In the genomic region with DNA sequence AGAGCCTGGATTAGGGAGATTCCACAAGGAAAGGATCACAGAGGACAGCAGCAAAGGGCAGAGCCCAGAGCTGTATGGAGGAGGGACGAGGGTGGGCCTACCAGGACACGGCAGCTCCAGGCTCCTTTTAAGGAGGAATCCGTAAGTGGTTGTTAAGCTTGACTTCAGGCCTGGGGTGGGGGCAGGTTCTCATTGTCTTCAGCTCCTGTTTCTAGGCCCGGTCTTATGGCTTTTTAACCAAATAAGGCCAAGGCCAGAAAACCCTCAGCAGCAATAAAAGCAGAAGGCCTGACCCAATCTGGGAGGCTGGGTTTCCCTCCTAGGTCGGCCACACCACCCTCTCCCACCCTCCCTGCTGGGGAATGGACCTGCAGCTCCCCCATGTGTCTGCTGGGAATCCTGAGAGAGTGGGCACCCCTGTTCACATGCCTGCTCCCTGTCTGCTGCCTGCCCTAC, we compare ENCODE assay signal across 11 cellular contexts.
DNase-seq lines count a peak whose midpoint lies in the region; ATAC-seq and TF ChIP-seq lines count a peak whose summit lies in the region.
"Had no signal": no experiment of that assay in that cellular context is flagged by ENCODE, and none has a peak within 500 bp of the region (broad histone marks: within the 10 kb centered on the region; RNA-seq: fewer than 3 reads in every experiment).

No MANE protein-coding gene starts in this region.

- no peaks in the 10 kb centered on the region for H3K36me3 ChIP-seq in Loucy (ENCODE audit: insufficient read depth, low read length)
- H3K36me3 ChIP-seq in mesodermal cell (ENCODE audit: control insufficient read depth, insufficient read depth, low read length) = no peaks in the 10 kb centered on the region
- no peaks in the 10 kb centered on the region for H3K36me3 ChIP-seq in tibial nerve

- H3K4me3 ChIP-seq in AG09309 (ENCODE audit: control insufficient read depth, low read depth, low read length) (no peak overlapping the region), Loucy (ENCODE audit: low read length, poor library complexity, severe bottlenecking) (no peak overlapping the region), mesodermal cell (ENCODE audit: extremely low read depth, insufficient read depth, low read length, poor library complexity, severe bottlenecking) (no peak overlapping the region), tibial nerve (no peak overlapping the region)

- no peaks in the 10 kb centered on the region for H3K79me2 ChIP-seq in Loucy (ENCODE audit: insufficient read depth, low read length)

- H4K20me1 ChIP-seq in Loucy (ENCODE audit: insufficient read depth, low read length, poor library complexity, severe bottlenecking) = no peaks in the 10 kb centered on the region

- no peaks in the 10 kb centered on the region for H3K9me2 ChIP-seq in Loucy (replicated peaks; ENCODE audit: low read depth, low read length)

- TF ChIP-seq CTCF in AG09309 (IDR thresholded peaks at IDR 0.05; ENCODE audit: control insufficient read depth, insufficient read depth, low read depth, low read length, missing control alignments) (peak; percentile 20), Loucy (conservative IDR thresholded peaks at IDR 0.05; ENCODE audit: low read length) (peak; percentile 35; the same call in 1 of the 2 replicates), tibial nerve (IDR thresholded peaks at IDR 0.05) (no peak)

- H3K27me3 Mint-ChIP-seq in dendritic cell treated with granulocyte-macrophage colony-stimulating factor and Interleukin-4, amounts not matched to agents 40 ng/mL and 50 ng/mL, for 4 days = no peaks in the 10 kb centered on the region

- H3K4me3 Mint-ChIP-seq in dendritic cell treated with granulocyte-macrophage colony-stimulating factor and Interleukin-4, amounts not matched to agents 40 ng/mL and 50 ng/mL, for 4 days = no peak overlapping the region
- H3K4me3 Mint-ChIP-seq: stimulated activated effector memory CD8-positive, alpha-beta T cell treated with anti-CD3 and anti-CD28 coated beads, Interleukin-12 subunit alpha, Interleukin-12 subunit beta, amount 100 ng/mL, for 72 hours had no signal

- WGBS in mesodermal cell (ENCODE audit: insufficient coverage in 2 of 2), 2 experiments = 52% methylated on average over 5 of the region's 5 CpGs
- WGBS in tibial nerve, 2 donors = 42 to 46% methylated on average over 4 to 5 of the region's 5 CpGs

- no peak overlapping the region for H3K9ac ChIP-seq in Loucy (ENCODE audit: low read depth, low read length, poor library complexity, severe bottlenecking)

- H3K9me3 Mint-ChIP-seq in dendritic cell treated with granulocyte-macrophage colony-stimulating factor and Interleukin-4, amounts not matched to agents 40 ng/mL and 50 ng/mL, for 4 days = no peaks in the 10 kb centered on the region
- H3K9me3 Mint-ChIP-seq: stimulated activated effector memory CD8-positive, alpha-beta T cell treated with anti-CD3 and anti-CD28 coated beads, Interleukin-12 subunit alpha, Interleukin-12 subunit beta, amount 100 ng/mL, for 72 hours had no signal

- H3F3A ChIP-seq in Loucy (ENCODE audit: low read depth) = no peaks in the 10 kb centered on the region

- no peak overlapping the region for H2AFZ ChIP-seq in Loucy (ENCODE audit: low read length)

- TF ChIP-seq EP300 in tibial nerve (IDR thresholded peaks at IDR 0.05) = no peak

- H3K27ac Mint-ChIP-seq in dendritic cell treated with granulocyte-macrophage colony-stimulating factor and Interleukin-4, amounts not matched to agents 40 ng/mL and 50 ng/mL, for 4 days = peak overlapping the region; percentile 15
- H3K27ac Mint-ChIP-seq: stimulated activated effector memory CD8-positive, alpha-beta T cell treated with anti-CD3 and anti-CD28 coated beads, Interleukin-12 subunit alpha, Interleukin-12 subunit beta, amount 100 ng/mL, for 72 hours had no signal

- H3K27ac ChIP-seq in mesodermal cell (ENCODE audit: low read depth, low read length, severe bottlenecking) (peak overlapping the region; percentile 23), tibial nerve (no peak overlapping the region)
- H3K27ac ChIP-seq: C4-2B had no signal

- no peak for DNase-seq in AG09309 (ENCODE audit: low read depth)
- DNase-seq in tibial nerve (ENCODE audit: low spot score in 2 of 2) = no peak
- DNase-seq in stimulated activated CD4-positive, alpha-beta T cell treated with anti-CD3 and anti-CD28 coated beads, Interleukin-4, amount 100 ng/mL, for 4 hours = no peak
- DNase-seq: OCI-M1 had no signal

- intact Hi-C loops in dendritic cell treated with granulocyte-macrophage colony-stimulating factor and Interleukin-4, amounts not matched to agents 40 ng/mL and 50 ng/mL, for 4 days (cut with micrococcal nuclease) = no loop called here

- ATAC-seq in GM19328 (IDR thresholded peaks at IDR 0.05; ENCODE audit: unreplicated experiment) (no peak), HG02885 (IDR thresholded peaks at IDR 0.05; ENCODE audit: poor library complexity, unreplicated experiment) (no peak)
- ATAC-seq: stimulated activated effector memory CD8-positive, alpha-beta T cell treated with anti-CD3 and anti-CD28 coated beads, Interleukin-12 subunit alpha, Interleukin-12 subunit beta, amount 100 ng/mL, for 72 hours had no signal

- no peak overlapping the region for H3K4me2 ChIP-seq in Loucy (ENCODE audit: low read depth, low read length, poor library complexity, severe bottlenecking)

- H3K4me1 ChIP-seq in Loucy (ENCODE audit: insufficient read depth, low read length, poor library complexity, severe bottlenecking) (peaks cover 14% of the 10 kb centered on the region), mesodermal cell (ENCODE audit: control insufficient read depth, insufficient read depth, low read length, poor library complexity, severe bottlenecking) (peaks cover 19% of the 10 kb centered on the region), tibial nerve (no peaks in the 10 kb centered on the region)

- H3K4me1 Mint-ChIP-seq in dendritic cell treated with granulocyte-macrophage colony-stimulating factor and Interleukin-4, amounts not matched to agents 40 ng/mL and 50 ng/mL, for 4 days (ENCODE audit: low read depth) = peaks cover 57% of the 10 kb centered on the region

- H3K36me3 Mint-ChIP-seq in dendritic cell treated with granulocyte-macrophage colony-stimulating factor and Interleukin-4, amounts not matched to agents 40 ng/mL and 50 ng/mL, for 4 days (ENCODE audit: low read depth) = no peaks in the 10 kb centered on the region

- H3K27me3 ChIP-seq in Loucy (ENCODE audit: insufficient read depth, low read length, poor library complexity, severe bottlenecking) (no peaks in the 10 kb centered on the region), tibial nerve (no peaks in the 10 kb centered on the region)

- no peak for TF ChIP-seq POLR2A in tibial nerve (IDR thresholded peaks at IDR 0.05)

- H3K9me3 ChIP-seq in Loucy (ENCODE audit: insufficient read depth, low read depth, low read length) = no peaks in the 10 kb centered on the region
- H3K9me3 ChIP-seq in mesodermal cell (ENCODE audit: control insufficient read depth, low read length) = no peaks in the 10 kb centered on the region
- H3K9me3 ChIP-seq in tibial nerve = no peaks in the 10 kb centered on the region

Comparison
In these comparisons a context has a peak if more than half of its experiments do, and no peak if none do; other contexts are left out.
1. CTCF ChIP-seq: peak in AG09309 (single experiment) and Loucy (single experiment); none in tibial nerve (0 of 5).